In genomic region chr11:70327717-70328116, GRCh38 we compare ENCODE assay signal across 19 cellular contexts.
"Had no signal": no experiment of that assay in that cellular context is flagged by ENCODE, and none has a peak within 500 bp of the region (broad histone marks: within the 10 kb centered on the region; RNA-seq: fewer than 3 reads in every experiment).

No MANE protein-coding gene starts in this region.

- H3K9me3 ChIP-seq: ovary, sigmoid colon, spleen, testis, upper lobe of left lung had no signal

- H3K4me1 ChIP-seq: foreskin keratinocyte, testis had no signal

- H3K36me3 ChIP-seq: ovary had no signal

- H3K27me3 ChIP-seq: foreskin keratinocyte, neural progenitor cell, ovary, sigmoid colon, spleen, testis, upper lobe of left lung had no signal

- ATAC-seq: activated CD4-positive, alpha-beta T cell treated with anti-CD3 and anti-CD28 coated beads for 36 hours; activated CD8-positive, alpha-beta memory T cell treated with anti-CD3 and anti-CD28 coated beads, Interleukin-2, amount 10 ng/mL, durations not matched to agents 7 days and 5 days; activated naive CD8-positive, alpha-beta T cell treated with anti-CD3 and anti-CD28 coated beads, Interleukin-2, amount 50 U/mL, for 24 hours; foreskin keratinocyte; stimulated activated naive CD8-positive, alpha-beta T cell treated with anti-CD3 and anti-CD28 coated beads, Interleukin-15, amount 100 ng/mL, for 72 hours had no signal

- H3K4me3 ChIP-seq: neural progenitor cell, ovary, sigmoid colon, testis had no signal

- H3K27ac ChIP-seq: foreskin keratinocyte, neural progenitor cell had no signal

- DNase-seq: activated CD4-positive, alpha-beta memory T cell treated with anti-CD3 and anti-CD28 coated beads for 36 hours; activated CD4-positive, alpha-beta T cell treated with anti-CD3 and anti-CD28 coated beads for 36 hours; activated CD8-positive, alpha-beta memory T cell treated with anti-CD3 and anti-CD28 coated beads, Interleukin-2, amount 10 ng/mL, durations not matched to agents 7 days and 5 days; activated naive CD4-positive, alpha-beta T cell treated with anti-CD3 and anti-CD28 coated beads for 36 hours; activated naive CD8-positive, alpha-beta T cell treated with anti-CD3 and anti-CD28 coated beads, Interleukin-2, amount 50 U/mL, for 24 hours; activated T-cell treated with anti-CD3 and anti-CD28 coated beads, Interleukin-2, amount 50 U/mL, for 1 hour; aorta; cerebellar nuclear complex; effector memory CD4-positive, alpha-beta T cell; foreskin keratinocyte; head of caudate nucleus; naive B cell; ovary; sigmoid colon; spleen; stimulated activated naive CD8-positive, alpha-beta T cell treated with anti-CD3 and anti-CD28 coated beads, Interleukin-15, amount 100 ng/mL, for 72 hours; testis; upper lobe of left lung had no signal
